ENCODE assay signal across 35 cellular contexts in the genomic region with DNA sequence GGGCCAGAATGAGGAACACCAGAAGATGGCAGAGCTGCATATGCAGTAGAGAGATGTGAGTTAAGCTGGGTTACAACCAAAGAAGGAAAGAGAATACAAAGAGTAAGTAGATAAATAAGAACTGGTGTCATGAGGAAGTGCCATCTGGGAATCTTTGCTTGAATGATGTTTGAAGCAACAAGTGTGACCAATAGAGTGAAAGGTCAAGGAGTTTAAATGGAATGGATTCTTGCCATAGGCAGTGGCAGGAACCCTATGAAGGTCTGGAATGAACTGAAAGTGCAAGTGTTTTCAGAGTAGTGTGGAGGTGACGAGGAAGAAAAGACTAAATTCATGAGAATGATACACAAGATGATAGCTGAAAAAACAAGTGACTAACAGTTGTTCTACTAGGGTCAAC.
"Had no signal": no experiment of that assay in that cellular context is flagged by ENCODE, and none has a peak within 500 bp of the region (broad histone marks: within the 10 kb centered on the region; RNA-seq: fewer than 3 reads in every experiment).

No MANE protein-coding gene starts in this region.

- DNase-seq: activated B cell treated with CpG ODN at 0.5 μM for 24 hours; activated CD4-positive, alpha-beta memory T cell treated with anti-CD3 and anti-CD28 coated beads for 36 hours; activated CD4-positive, alpha-beta T cell treated with anti-CD3 and anti-CD28 coated beads for 48 hours; activated CD8-positive, alpha-beta memory T cell treated with anti-CD3 and anti-CD28 coated beads, Interleukin-2, amount 10 ng/mL, durations not matched to agents 7 days and 5 days; activated CD8-positive, alpha-beta memory T cell treated with anti-CD3 and anti-CD28 coated beads, Interleukin-2, amount 50 U/mL, for 4 hours; activated CD8-positive, alpha-beta T cell treated with anti-CD3 and anti-CD28 coated beads, Interleukin-2, amount 10 ng/mL, durations not matched to agents 7 days and 5 days; activated effector memory CD4-positive, alpha-beta T cell treated with Interleukin-2 at 50 U/mL for 16 hours; activated gamma-delta T cell treated with Interleukin-2 at 50 U/mL for 16 hours; activated naive CD4-positive, alpha-beta T cell treated with anti-CD3 and anti-CD28 coated beads, Interleukin-2, amount 50 U/mL, for 16 hours; activated naive CD4-positive, alpha-beta T cell treated with Interleukin-2 at 50 U/mL for 16 hours; activated T-cell treated with anti-CD3 and anti-CD28 coated beads, Interleukin-2, amount 50 U/mL, for 1 hour; activated T-cell treated with anti-CD3 and anti-CD28 coated beads, Interleukin-2, amount 50 U/mL, for 72 hours; amniotic stem cell; anterior cingulate cortex; brain microvascular endothelial cell; dorsolateral prefrontal cortex; effector memory CD4-positive, alpha-beta T cell; foreskin fibroblast; head of caudate nucleus; T-cell; T1000; WERI-Rb-1 had no signal

- FAIRE-seq: astrocyte, bronchial epithelial cell, endometrium, endothelial cell of umbilical vein, frontal cortex had no signal

- H3K27me3 Mint-ChIP-seq: activated B cell treated with CpG ODN at 0.5 μM for 24 hours; activated CD4-positive, alpha-beta memory T cell treated with anti-CD3 and anti-CD28 coated beads for 36 hours; activated CD8-positive, alpha-beta memory T cell treated with anti-CD3 and anti-CD28 coated beads, Interleukin-2, amount 10 ng/mL, durations not matched to agents 7 days and 5 days; activated naive CD8-positive, alpha-beta T cell; central memory CD8-positive, alpha-beta T cell; dendritic cell treated with granulocyte-macrophage colony-stimulating factor and Interleukin-4, amounts not matched to agents 40 ng/mL and 50 ng/mL, for 4 days; T-cell had no signal

- H3K9me3 Mint-ChIP-seq: activated B cell treated with CpG ODN at 0.5 μM for 24 hours; activated CD4-positive, alpha-beta memory T cell treated with anti-CD3 and anti-CD28 coated beads for 36 hours; activated T-cell treated with anti-CD3 and anti-CD28 coated beads, Interleukin-2, amount 50 U/mL, for 72 hours; central memory CD8-positive, alpha-beta T cell; dendritic cell treated with granulocyte-macrophage colony-stimulating factor and Interleukin-4, amounts not matched to agents 40 ng/mL and 50 ng/mL, for 4 days; T-cell; T-helper 1 cell treated with Interleukin-12 subunit alpha and Interleukin-12 subunit beta and Interleukin-4 antibody, amounts not matched to agents 30 μg/mL and 1 μg/mL, for 36 hours had no signal

- H3K27me3 ChIP-seq: brain microvascular endothelial cell, dorsolateral prefrontal cortex had no signal

- H3K27ac Mint-ChIP-seq: activated B cell treated with CpG ODN at 0.5 μM for 24 hours; activated CD4-positive, alpha-beta memory T cell treated with anti-CD3 and anti-CD28 coated beads for 36 hours; activated CD8-positive, alpha-beta memory T cell treated with anti-CD3 and anti-CD28 coated beads, Interleukin-2, amount 10 ng/mL, durations not matched to agents 7 days and 5 days; activated CD8-positive, alpha-beta T cell treated with anti-CD3 and anti-CD28 coated beads, Interleukin-2, amount 10 ng/mL, durations not matched to agents 7 days and 5 days; activated naive CD8-positive, alpha-beta T cell; activated T-cell treated with anti-CD3 and anti-CD28 coated beads, Interleukin-2, amount 50 U/mL, for 72 hours; dendritic cell treated with granulocyte-macrophage colony-stimulating factor and Interleukin-4, amounts not matched to agents 40 ng/mL and 50 ng/mL, for 4 days; T-cell; T-helper 1 cell treated with Interleukin-12 subunit alpha and Interleukin-12 subunit beta and Interleukin-4 antibody, amounts not matched to agents 30 μg/mL and 1 μg/mL, for 36 hours had no signal

- ATAC-seq: activated CD4-positive, CD25-positive, alpha-beta regulatory T cell treated with anti-CD3 and anti-CD28 coated beads, Interleukin-2, amount 50 U/mL, for 24 hours; activated CD8-positive, alpha-beta memory T cell treated with anti-CD3 and anti-CD28 coated beads, Interleukin-2, amount 10 ng/mL, durations not matched to agents 7 days and 5 days; activated CD8-positive, alpha-beta T cell treated with anti-CD3 and anti-CD28 coated beads, Interleukin-2, amount 10 ng/mL, durations not matched to agents 7 days and 5 days; activated T-cell treated with anti-CD3 and anti-CD28 coated beads, Interleukin-2, amount 50 U/mL, for 72 hours; esophagus mucosa; T-cell had no signal

- H3K36me3 Mint-ChIP-seq: activated naive CD8-positive, alpha-beta T cell; T-cell had no signal

- H3K27ac ChIP-seq: brain microvascular endothelial cell, coronary artery, dorsolateral prefrontal cortex, epithelial cell of prostate, WERI-Rb-1 had no signal

- H3K4me3 Mint-ChIP-seq: activated B cell treated with CpG ODN at 0.5 μM for 24 hours; activated CD4-positive, alpha-beta memory T cell treated with anti-CD3 and anti-CD28 coated beads for 36 hours; activated CD8-positive, alpha-beta memory T cell treated with anti-CD3 and anti-CD28 coated beads, Interleukin-2, amount 10 ng/mL, durations not matched to agents 7 days and 5 days; activated CD8-positive, alpha-beta T cell treated with anti-CD3 and anti-CD28 coated beads, Interleukin-2, amount 10 ng/mL, durations not matched to agents 7 days and 5 days; activated naive CD8-positive, alpha-beta T cell; activated T-cell treated with anti-CD3 and anti-CD28 coated beads, Interleukin-2, amount 50 U/mL, for 72 hours; central memory CD8-positive, alpha-beta T cell; dendritic cell treated with granulocyte-macrophage colony-stimulating factor and Interleukin-4, amounts not matched to agents 40 ng/mL and 50 ng/mL, for 4 days; T-cell; T-helper 1 cell treated with Interleukin-12 subunit alpha and Interleukin-12 subunit beta and Interleukin-4 antibody, amounts not matched to agents 30 μg/mL and 1 μg/mL, for 36 hours had no signal

- H3K4me1 Mint-ChIP-seq: activated B cell treated with CpG ODN at 0.5 μM for 24 hours; central memory CD8-positive, alpha-beta T cell; T-cell had no signal

- H3K4me3 ChIP-seq: coronary artery, dorsolateral prefrontal cortex had no signal
